9 cellular contexts compared by ENCODE assay signal in the genomic region with DNA sequence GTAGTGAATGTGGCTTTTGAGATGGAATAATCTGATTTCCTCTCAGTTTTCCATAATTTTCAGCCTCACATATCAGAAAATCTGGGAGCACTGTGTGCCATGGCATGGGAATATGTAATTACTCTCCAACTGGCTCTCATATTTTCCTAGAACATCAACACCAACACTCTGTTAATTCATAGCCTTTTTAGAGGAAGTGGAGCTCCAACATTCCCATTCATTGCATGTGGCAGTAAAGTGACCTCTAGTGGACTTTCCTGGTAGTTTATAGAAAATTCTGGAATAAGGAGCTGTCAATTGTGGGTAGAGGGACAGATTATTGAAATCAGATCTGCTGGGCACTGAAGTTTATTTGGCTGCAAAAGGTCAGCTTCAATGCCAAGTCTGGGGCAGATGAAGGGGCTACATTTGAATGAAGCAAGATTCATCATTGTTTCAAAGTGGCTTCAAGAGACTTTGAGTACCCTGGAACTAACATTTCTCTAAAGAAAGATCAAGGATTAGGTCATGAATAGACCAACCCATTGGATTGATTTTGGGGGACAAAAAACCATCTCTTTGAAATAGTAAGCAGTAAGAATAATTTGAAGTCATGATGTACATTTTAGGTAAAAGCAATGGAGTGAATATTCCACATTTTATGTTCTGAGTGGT. TPM values are rescaled to one million over a fixed set of nuclear protein-coding genes. Genes with fewer than 3 reads are reported as not detected.
DNase-seq lines count a peak whose midpoint lies in the region; ATAC-seq and TF ChIP-seq lines count a peak whose summit lies in the region.
"Had no signal": no experiment of that assay in that cellular context is flagged by ENCODE, and none has a peak within 500 bp of the region (broad histone marks: within the 10 kb centered on the region; RNA-seq: fewer than 3 reads in every experiment).

No MANE protein-coding gene starts in this region.

- no peak overlapping the region for H3K27ac ChIP-seq in cardiac muscle cell

- peak overlapping the region in 5 of 6 donors; percentile 66 to 98 (median 95) for H3K27ac Mint-ChIP-seq in naive B cell

- no peaks in the 10 kb centered on the region for H3K9me3 Mint-ChIP-seq in naive B cell
- H3K9me3 Mint-ChIP-seq: dendritic cell treated with granulocyte-macrophage colony-stimulating factor and Interleukin-4, amounts not matched to agents 40 ng/mL and 50 ng/mL, for 4 days had no signal

- intact Hi-C loops in left ventricle myocardium superior (cut with micrococcal nuclease): no loop called here

- H3K27me3 ChIP-seq in cardiac muscle cell: peaks cover 16% of the 10 kb centered on the region

- peak overlapping the region in 4 of 8 donors; percentile 64 to 80 (median 78) for H3K4me3 Mint-ChIP-seq in naive B cell

- DNase-seq in cardiac muscle cell (ENCODE audit: low read depth in 1 of 2, low spot score in 1 of 2): peak; percentile 62
- no peak for DNase-seq in left ventricle myocardium superior
- peak; percentile 20 for DNase-seq in NCI-H226
- peak; percentile 73 for DNase-seq in dermis blood vessel endothelial cell
- DNase-seq in naive B cell: no peak
- no peak for DNase-seq in stimulated activated CD4-positive, alpha-beta T cell treated with anti-CD3 and anti-CD28 coated beads, Interleukin-4, amount 100 ng/mL, for 4 hours
- DNase-seq in GF-D8 (lab: John Stamatoyannopoulos, UW): no peak

- no peak overlapping the region for H3K4me3 ChIP-seq in cardiac muscle cell

- H3K4me1 Mint-ChIP-seq in naive B cell: peaks cover 35 to 48% (median 39%) of the 10 kb centered on the region in 3 donors

- H3K9me3 ChIP-seq in cardiac muscle cell (ENCODE audit: low read depth): no peaks in the 10 kb centered on the region

- no peaks in the 10 kb centered on the region for H3K36me3 ChIP-seq in cardiac muscle cell

- no peaks in the 10 kb centered on the region for H3K36me3 Mint-ChIP-seq in naive B cell

- no peaks in the 10 kb centered on the region for H3K4me1 ChIP-seq in cardiac muscle cell (ENCODE audit: low read depth)

- H3K27me3 Mint-ChIP-seq in naive B cell: peaks cover 0 to 7% (median 4%) of the 10 kb centered on the region in 3 donors

- no peak for ATAC-seq in left ventricle myocardium superior
- no peak for ATAC-seq in naive B cell (ENCODE audit: low read depth in 2 of 2)
- ATAC-seq in GM18517 (IDR thresholded peaks at IDR 0.05; ENCODE audit: unreplicated experiment): no peak

- TF ChIP-seq CTCF in cardiac muscle cell (IDR thresholded peaks at IDR 0.05; ENCODE audit: low read depth, low read length): peak; percentile 80

RNA-seq across cellular contexts. Expression of a gene that starts 23.6 kb away (rescaled TPM):
- total RNA-seq in cardiac muscle cell: 0.28 and 2.2 TPM in 2 replicates
- polyA plus RNA-seq in cardiac muscle cell: 1.2 and 2.1 TPM in 2 replicates
- 1.0 TPM for total RNA-seq in left ventricle myocardium superior
- 3.4 and 5.4 TPM in 2 replicates for total RNA-seq in dermis blood vessel endothelial cell
- polyA plus RNA-seq in naive B cell (ENCODE audit: low read depth in 6 of 6): 10 to 100 TPM in 2 of 6 donors, 1 to 10 TPM in 4; 5.4 to 13.8 (median 8.5) TPM

Comparison
In these comparisons a context has a peak if more than half of its experiments do, and no peak if none do; other contexts are left out.
1. DNase-seq: peak in cardiac muscle cell (2 of 2), NCI-H226 (single experiment) and dermis blood vessel endothelial cell (single experiment); none in left ventricle myocardium superior (single experiment), naive B cell (single experiment), stimulated activated CD4-positive, alpha-beta T cell treated with anti-CD3 and anti-CD28 coated beads, Interleukin-4, amount 100 ng/mL, for 4 hours (0 of 2) and GF-D8 (single experiment).